ENCODE assay signal across 20 cellular contexts in the genomic region with DNA sequence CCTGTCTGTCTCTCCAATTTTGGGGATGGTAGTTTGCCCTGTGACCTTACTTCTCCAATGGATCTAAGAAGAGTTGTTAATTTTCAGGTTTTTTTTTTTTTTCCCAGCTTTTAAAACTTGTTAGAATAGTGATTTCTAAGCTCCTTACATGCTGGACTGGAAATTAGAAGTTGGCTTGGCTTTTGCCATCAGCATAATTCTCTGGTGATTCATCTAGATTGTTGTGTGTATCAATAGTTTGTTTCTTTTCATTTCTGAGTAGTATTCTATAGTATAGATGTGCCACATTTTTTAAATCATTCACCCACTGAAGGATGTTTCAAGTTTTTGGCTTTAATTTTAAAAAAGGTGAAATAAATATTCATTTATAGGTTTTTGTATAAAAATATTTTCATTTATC. TPM values are rescaled to one million over a fixed set of nuclear protein-coding genes. Genes with fewer than 3 reads are reported as not detected.
A peak's percentile ranks its signal among the peaks of the same experiment; 100 is the strongest.
DNase-seq lines count a peak whose midpoint lies in the region; ATAC-seq, FAIRE-seq and TF ChIP-seq lines count a peak whose summit lies in the region.
"Had no signal": no experiment of that assay in that cellular context is flagged by ENCODE, and none has a peak within 500 bp of the region (broad histone marks: within the 10 kb centered on the region; RNA-seq: fewer than 3 reads in every experiment).

No MANE protein-coding gene starts in this region.

- DNase-seq in ELR (ENCODE audit: low read depth) (peak; percentile 17), astrocyte (ENCODE audit: low read depth) (peak; percentile 22), fibroblast of pulmonary artery (ENCODE audit: low read depth) (peak; percentile 31), D341Med (ENCODE audit: low spot score) (no peak), T-helper 1 cell (no peak)
- DNase-seq in stimulated activated CD8-positive, alpha-beta memory T cell treated with anti-CD3 and anti-CD28 coated beads, Interleukin-4, amount 100 ng/mL, for 48 hours: no peak
- DNase-seq: CD4-positive, alpha-beta memory T cell; MV-4-11; NCI-H1694; NCI-H2081 treated with DMSO at 0.1 percent for 48 hours; NCI-H2171 treated with DMSO at 0.1 percent for 48 hours; NCI-H526; Peyer's patch; T-cell had no signal

- no peak overlapping the region for H3K9ac ChIP-seq in astrocyte (ENCODE audit: low read length)
- H3K9ac ChIP-seq: BLaER1 treated with 17β-estradiol and CSF1 and Interleukin-3, amounts not matched to agents 10 nM and 100 nM had no signal

- H3K4me1 ChIP-seq in astrocyte (ENCODE audit: insufficient read depth, low read length): peaks cover 2% of the 10 kb centered on the region
- H3K4me1 ChIP-seq: BLaER1 treated with 17β-estradiol and CSF1 and Interleukin-3, amounts not matched to agents 10 nM and 100 nM; Caco-2; Peyer's patch had no signal

- no peak for TF ChIP-seq CTCF in astrocyte (IDR thresholded peaks at IDR 0.05; ENCODE audit: insufficient read depth, low read depth, low read length)
- no peak for TF ChIP-seq CTCF in fibroblast of pulmonary artery (IDR thresholded peaks at IDR 0.05; ENCODE audit: low read length, missing control alignments)

- no peak overlapping the region for H3K4me3 Mint-ChIP-seq in astrocyte (ENCODE audit: unreplicated experiment)
- H3K4me3 Mint-ChIP-seq: CD4-positive, alpha-beta memory T cell; T-cell had no signal

- H3K9me3 ChIP-seq in astrocyte (ENCODE audit: insufficient read depth, low read depth, low read length): no peaks in the 10 kb centered on the region
- H3K9me3 ChIP-seq: Peyer's patch had no signal

- H3K4me1 Mint-ChIP-seq in astrocyte (ENCODE audit: low read depth, unreplicated experiment): peaks cover 3% of the 10 kb centered on the region
- H3K4me1 Mint-ChIP-seq: CD4-positive, alpha-beta memory T cell; T-cell had no signal

- H3K27me3 ChIP-seq in astrocyte (ENCODE audit: insufficient read depth, low read length): no peaks in the 10 kb centered on the region
- H3K27me3 ChIP-seq: BLaER1 treated with 17β-estradiol and CSF1 and Interleukin-3, amounts not matched to agents 10 nM and 100 nM; Peyer's patch had no signal

- H3K36me3 ChIP-seq in astrocyte (ENCODE audit: insufficient read depth, low read length): no peaks in the 10 kb centered on the region
- H3K36me3 ChIP-seq: BLaER1 treated with 17β-estradiol and CSF1 and Interleukin-3, amounts not matched to agents 10 nM and 100 nM; Peyer's patch had no signal

- FAIRE-seq in astrocyte (lab: Jason Lieb, UNC): no peak
- FAIRE-seq: K562 had no signal

- no peak for ATAC-seq in HG03565 (IDR thresholded peaks at IDR 0.05; ENCODE audit: unreplicated experiment)
- ATAC-seq: K562, SK-N-SH treated with all-trans-retinoic acid at 6 μM for 48 hours, T-cell had no signal

- peaks cover 7% of the 10 kb centered on the region for H3K9me3 Mint-ChIP-seq in astrocyte (ENCODE audit: unreplicated experiment)

- H2AFZ ChIP-seq in astrocyte (ENCODE audit: low read depth, low read length): no peak overlapping the region

- H3K4me3 ChIP-seq in astrocyte (ENCODE audit: insufficient read depth, low read depth, low read length) (no peak overlapping the region), fibroblast of pulmonary artery (replicated peaks; ENCODE audit: low read depth, low read length) (no peak overlapping the region)
- H3K4me3 ChIP-seq: BLaER1 treated with 17β-estradiol and CSF1 and Interleukin-3, amounts not matched to agents 10 nM and 100 nM; K562; Peyer's patch had no signal

- H3K27ac ChIP-seq in astrocyte (ENCODE audit: low read depth, low read length): no peak overlapping the region
- H3K27ac ChIP-seq: BLaER1 treated with 17β-estradiol and CSF1 and Interleukin-3, amounts not matched to agents 10 nM and 100 nM; Peyer's patch had no signal

- no peaks in the 10 kb centered on the region for H3K36me3 Mint-ChIP-seq in astrocyte (ENCODE audit: low read depth, unreplicated experiment)
- H3K36me3 Mint-ChIP-seq: T-cell had no signal

- no peaks in the 10 kb centered on the region for H3K27me3 Mint-ChIP-seq in astrocyte (ENCODE audit: low read depth, unreplicated experiment)

- H3K4me2 ChIP-seq in astrocyte (ENCODE audit: low read length): peak overlapping the region; percentile 51
- H3K4me2 ChIP-seq: BLaER1 treated with 17β-estradiol and CSF1 and Interleukin-3, amounts not matched to agents 10 nM and 100 nM had no signal

- no peak overlapping the region for H3K27ac Mint-ChIP-seq in astrocyte (ENCODE audit: unreplicated experiment)
- H3K27ac Mint-ChIP-seq: CD4-positive, alpha-beta memory T cell; T-cell had no signal

- H3K79me2 ChIP-seq in astrocyte (ENCODE audit: insufficient read depth, low read length): no peaks in the 10 kb centered on the region

- H4K20me1 ChIP-seq in astrocyte (ENCODE audit: insufficient read depth, low read length): no peaks in the 10 kb centered on the region
- H4K20me1 ChIP-seq: BLaER1 treated with 17β-estradiol and CSF1 and Interleukin-3, amounts not matched to agents 10 nM and 100 nM had no signal

RNA-seq across cellular contexts. Expression of gene ADAMTS15, which starts 51.4 kb away (rescaled TPM):
- 10.0 and 13.8 TPM in 2 replicates for total RNA-seq in astrocyte
- total RNA-seq: CD4-positive, alpha-beta memory T cell; OCI-LY7 had no signal

Comparison
In these comparisons a context has a peak if more than half of its experiments do, and no peak if none do; other contexts are left out.
1. DNase-seq: peak in ELR (single experiment), astrocyte (single experiment) and fibroblast of pulmonary artery (single experiment); none in D341Med (single experiment), stimulated activated CD8-positive, alpha-beta memory T cell treated with anti-CD3 and anti-CD28 coated beads, Interleukin-4, amount 100 ng/mL, for 48 hours (single experiment) and T-helper 1 cell (0 of 5).